ENCODE assay signal across 23 cellular contexts in the genomic region with DNA sequence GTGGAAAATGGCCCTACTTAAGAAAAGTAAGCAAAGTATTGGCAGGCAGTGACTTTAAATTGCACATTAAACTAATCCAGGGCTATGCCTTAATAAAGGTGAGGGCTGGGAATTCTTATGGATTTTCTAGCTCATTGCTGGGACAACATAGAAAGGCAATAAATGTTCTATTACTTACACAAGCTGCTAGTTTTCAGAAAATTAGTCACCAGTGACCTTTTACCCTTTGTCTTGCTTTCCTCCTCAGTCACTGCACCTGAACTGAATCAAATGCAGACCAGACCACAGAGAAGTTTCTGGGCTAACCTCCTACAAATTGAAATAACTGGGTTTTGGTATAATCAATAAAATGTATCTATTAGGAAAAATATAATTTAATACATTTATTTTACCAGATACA.
DNase-seq lines count a peak whose midpoint lies in the region; FAIRE-seq and TF ChIP-seq lines count a peak whose summit lies in the region.
"Had no signal": no experiment of that assay in that cellular context is flagged by ENCODE, and none has a peak within 500 bp of the region (broad histone marks: within the 10 kb centered on the region; RNA-seq: fewer than 3 reads in every experiment).

No MANE protein-coding gene starts in this region.

- H4K20me1 ChIP-seq in astrocyte (ENCODE audit: insufficient read depth, low read length) = no peaks in the 10 kb centered on the region

- DNase-seq in EH (ENCODE audit: low read depth) (peak; percentile 17), LHCN-M2 (ENCODE audit: low read depth) (peak; percentile 25), astrocyte (ENCODE audit: low read depth) (peak; percentile 38), kidney glomerular epithelial cell (lab: John Stamatoyannopoulos, UW) (peak; percentile 43), A673 (ENCODE audit: low spot score) (no peak), thyroid gland (no peak), GOT3 (lab: John Stamatoyannopoulos, UW) (no peak), NCI-H187 treated with DMSO at 0.1 percent for 48 hours (lab: John Stamatoyannopoulos, UW) (no peak)
- DNase-seq: Caco-2, GDM1, H7, MG63, NCI-H1092 treated with DMSO at 0.1 percent for 48 hours, NCI-H1694 treated with DMSO at 0.1 percent for 48 hours, NCI-H2171, NCI-H446 treated with DMSO at 0.1 percent for 48 hours, NCI-H774, RPMI8226, SJCRH30 had no signal

- intact Hi-C loops in A673 (cut with micrococcal nuclease; ENCODE audit: unreplicated experiment) = no loop called here
- intact Hi-C loops in thyroid gland (cut with DNase I) = no loop called here

- H3K4me1 ChIP-seq in astrocyte (ENCODE audit: insufficient read depth, low read length) (no peaks in the 10 kb centered on the region), A673 (ENCODE audit: insufficient read depth, low read length, poor library complexity, severe bottlenecking) (no peaks in the 10 kb centered on the region), thyroid gland (peaks cover 0 to 4% of the 10 kb centered on the region in 2 donors)
- H3K4me1 ChIP-seq: Caco-2, SJCRH30 had no signal

- no peak overlapping the region for H3K9ac ChIP-seq in astrocyte (ENCODE audit: low read length)

- TF ChIP-seq CTCF in astrocyte (IDR thresholded peaks at IDR 0.05; ENCODE audit: insufficient read depth, low read depth, low read length) (no peak), A673 (conservative IDR thresholded peaks at IDR 0.05; ENCODE audit: low read depth, low read length) (no peak), thyroid gland (IDR thresholded peaks at IDR 0.05) (no peak)

- CTCF ChIA-PET in A673 (lab: Charles Lee) = no interaction called here

- no peak for TF ChIP-seq POLR2A in thyroid gland (IDR thresholded peaks at IDR 0.05)

- no peaks in the 10 kb centered on the region for H3K9me3 ChIP-seq in astrocyte (ENCODE audit: insufficient read depth, low read depth, low read length)
- no peaks in the 10 kb centered on the region for H3K9me3 ChIP-seq in A673 (ENCODE audit: low read depth, low read length, poor library complexity, severe bottlenecking)
- no peaks in the 10 kb centered on the region for H3K9me3 ChIP-seq in thyroid gland
- H3K9me3 ChIP-seq: Caco-2, MG63, SJCRH30 had no signal

- H3K36me3 Mint-ChIP-seq in astrocyte (ENCODE audit: low read depth, unreplicated experiment) = no peaks in the 10 kb centered on the region
- H3K36me3 Mint-ChIP-seq: CD14-positive monocyte had no signal

- H3K9me3 Mint-ChIP-seq in astrocyte (ENCODE audit: unreplicated experiment) = peaks cover 10% of the 10 kb centered on the region
- H3K9me3 Mint-ChIP-seq: CD14-positive monocyte had no signal

- no peak overlapping the region for H3K4me3 Mint-ChIP-seq in astrocyte (ENCODE audit: unreplicated experiment)
- H3K4me3 Mint-ChIP-seq: CD14-positive monocyte had no signal

- H3K36me3 ChIP-seq in astrocyte (ENCODE audit: insufficient read depth, low read length) = no peaks in the 10 kb centered on the region
- H3K36me3 ChIP-seq in A673 (ENCODE audit: insufficient read depth, low read length, poor library complexity, severe bottlenecking) = no peaks in the 10 kb centered on the region
- no peaks in the 10 kb centered on the region for H3K36me3 ChIP-seq in thyroid gland
- H3K36me3 ChIP-seq: MG63, SJCRH30 had no signal

- no TSS peak for BruUV-seq in A673 (replicated peaks; lab: Mats Ljungman, UMichigan)

- H3K4me1 Mint-ChIP-seq in astrocyte (ENCODE audit: low read depth, unreplicated experiment) = peaks cover 23% of the 10 kb centered on the region
- H3K4me1 Mint-ChIP-seq: CD14-positive monocyte had no signal

- H3K27ac ChIP-seq in astrocyte (ENCODE audit: low read depth, low read length) (no peak overlapping the region), A673 (ENCODE audit: low read depth, low read length, poor library complexity, severe bottlenecking) (no peak overlapping the region), thyroid gland (no peak overlapping the region)
- H3K27ac ChIP-seq: SJCRH30 had no signal

- no peak overlapping the region for H2AFZ ChIP-seq in astrocyte (ENCODE audit: low read depth, low read length)

- no peak for FAIRE-seq in astrocyte (lab: Jason Lieb, UNC)
- FAIRE-seq: A204.1, HTR-8/SVneo, K562 had no signal

- no peaks in the 10 kb centered on the region for H3K27me3 Mint-ChIP-seq in astrocyte (ENCODE audit: low read depth, unreplicated experiment)

- H3K27ac Mint-ChIP-seq in astrocyte (ENCODE audit: unreplicated experiment) = no peak overlapping the region
- H3K27ac Mint-ChIP-seq: CD14-positive monocyte had no signal

- no peaks in the 10 kb centered on the region for H3K79me2 ChIP-seq in astrocyte (ENCODE audit: insufficient read depth, low read length)

- H3K27me3 ChIP-seq in astrocyte (ENCODE audit: insufficient read depth, low read length) (no peaks in the 10 kb centered on the region), A673 (replicated peaks; ENCODE audit: insufficient read depth, low read depth, low read length, poor library complexity) (no peaks in the 10 kb centered on the region), thyroid gland (no peaks in the 10 kb centered on the region)
- H3K27me3 ChIP-seq: MG63, SJCRH30 had no signal

- H3K4me2 ChIP-seq in astrocyte (ENCODE audit: low read length) = no peak overlapping the region

- H3K4me3 ChIP-seq in astrocyte (ENCODE audit: insufficient read depth, low read depth, low read length) (no peak overlapping the region), A673 (ENCODE audit: low read depth, low read length, poor library complexity, severe bottlenecking) (no peak overlapping the region), thyroid gland (replicated peaks in 1 of 3) (no peak overlapping the region)
- H3K4me3 ChIP-seq: K562, MG63, SJCRH30 had no signal

- POLR2A ChIA-PET in A673 (lab: Charles Lee; ENCODE audit: low non-redundant PET) = no interaction called here

Comparison
In these comparisons a context has a peak if more than half of its experiments do, and no peak if none do; other contexts are left out.
1. DNase-seq: peak in EH (single experiment), LHCN-M2 (single experiment), astrocyte (single experiment) and kidney glomerular epithelial cell (single experiment); none in A673 (single experiment), thyroid gland (0 of 2), GOT3 (single experiment) and NCI-H187 treated with DMSO at 0.1 percent for 48 hours (single experiment).